In the genomic region with DNA sequence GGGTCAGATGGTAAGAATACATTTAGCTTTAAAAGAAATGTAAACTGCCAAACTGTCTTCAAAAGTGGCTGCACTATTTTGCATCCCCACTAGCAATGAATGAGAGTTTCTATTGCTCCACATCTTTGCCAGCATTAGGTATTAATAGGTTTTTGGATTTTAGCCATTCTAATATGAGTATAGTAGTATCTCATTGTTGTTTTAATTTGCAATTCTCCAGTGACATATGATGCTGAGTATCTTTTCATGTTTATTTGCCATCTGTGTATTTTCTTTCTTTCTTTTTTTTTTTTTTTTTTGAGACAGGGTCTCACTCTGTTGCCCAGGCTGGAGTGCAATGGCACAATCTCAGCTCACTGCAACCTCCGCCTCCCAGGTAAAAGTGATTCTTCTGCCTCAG, we compare ENCODE assay signal across 40 cellular contexts. TPM values are rescaled to one million over a fixed set of nuclear protein-coding genes. Genes with fewer than 3 reads are reported as not detected.
A peak's percentile ranks its signal among the peaks of the same experiment; 100 is the strongest.
DNase-seq lines count a peak whose midpoint lies in the region; ATAC-seq, FAIRE-seq and TF ChIP-seq lines count a peak whose summit lies in the region.
"Had no signal": no experiment of that assay in that cellular context is flagged by ENCODE, and none has a peak within 500 bp of the region (broad histone marks: within the 10 kb centered on the region; RNA-seq: fewer than 3 reads in every experiment).

No MANE protein-coding gene starts in this region.

- CTCF ChIA-PET in HCT116 (lab: Charles Lee) (no interaction called here), HEK293 (lab: Yijun Ruan, JAX) (interaction anchor here (0.7 kb wide), 2 partner anchors 137 to 176 kb away, joined by 3 to 7 read pairs; no protein-coding TSS in a partner anchor), K562 (lab: Yijun Ruan, JAX; ENCODE audit: low intra/inter-chr PET ratio) (no interaction called here)

- intact Hi-C loops in HCT116 (cut with micrococcal nuclease): no loop called here
- intact Hi-C loops in K562 (cut with micrococcal nuclease): no loop called here
- intact Hi-C loops in esophagus muscularis mucosa (cut with DNase I): no loop called here
- intact Hi-C loops in heart right ventricle (cut with DNase I): no loop called here
- intact Hi-C loops in psoas muscle (cut with DNase I): no loop called here

- RAD21 ChIA-PET in HCT116 (lab: Charles Lee; ENCODE audit: low non-redundant PET in 1 of 2, low total read pairs in 2 of 2, uncharacterized antibody in 2 of 2, unreplicated experiment in 2 of 2): no interaction called here

- 17% methylated on average over 1 of the region's 1 CpG for WGBS in K562 (ENCODE audit: insufficient coverage, low coverage, missing lambda C conversion rate)
- 95% methylated on average over 1 of the region's 1 CpG for WGBS in esophagus muscularis mucosa
- 100% methylated on average over 1 of the region's 1 CpG for WGBS in heart right ventricle, 2 donors
- WGBS in psoas muscle, 3 donors: 100% methylated on average over 1 of the region's 1 CpG

- H3K27ac ChIP-seq in HCT116 (ENCODE audit: low read depth, low read length) (no peak overlapping the region), HEK293 (ENCODE audit: extremely low read depth, low read depth, low read length) (no peak overlapping the region), K562 (ENCODE audit: extremely low read depth, low read depth, low read length) (no peak overlapping the region), esophagus muscularis mucosa (replicated peaks in 1 of 4) (no peak overlapping the region), heart right ventricle (no peak overlapping the region), psoas muscle (no peak overlapping the region)
- H3K27ac ChIP-seq: 22Rv1; A549; BLaER1; BLaER1 treated with 17β-estradiol and CSF1 and Interleukin-3, amounts not matched to agents 10 nM and 100 nM; C4-2B had no signal

- TF ChIP-seq RAD21 in HCT116 (IDR thresholded peaks at IDR 0.05; ENCODE audit: low read depth) (no peak), K562 (CRISPR knock-in tag; conservative IDR thresholded peaks at IDR 0.05 in 1 of 2, IDR thresholded peaks at IDR 0.05 in 1 of 2) (no peak)

- BruUV-seq in HCT116 (replicated peaks; lab: Mats Ljungman, UMichigan): no TSS peak
- no TSS peak for BruUV-seq in K562 (replicated peaks; lab: Mats Ljungman, UMichigan)

- no peak for ATAC-seq in HCT116
- ATAC-seq in K562: no peak
- ATAC-seq in heart right ventricle: no peak
- ATAC-seq in psoas muscle: no peak
- ATAC-seq in GM21367 (IDR thresholded peaks at IDR 0.05; ENCODE audit: unreplicated experiment): no peak
- no peak for ATAC-seq in naive thymus-derived CD8-positive, alpha-beta T cell
- ATAC-seq: A549; CD8-positive, alpha-beta T cell had no signal

- H3K4me1 ChIP-seq in HCT116 (ENCODE audit: control insufficient read depth in 1 of 2, insufficient read depth in 2 of 2, low read length in 2 of 2) (no peaks in the 10 kb centered on the region), HEK293 (ENCODE audit: control insufficient read depth, insufficient read depth, low read length) (peaks cover 10% of the 10 kb centered on the region), K562 (replicated peaks in 1 of 2; ENCODE audit: control insufficient read depth in 2 of 2, insufficient read depth in 2 of 2, low read length in 2 of 2) (no peaks in the 10 kb centered on the region), esophagus muscularis mucosa (peaks cover 0 to 4% (median 0%) of the 10 kb centered on the region in 4 donors), heart right ventricle (peaks cover 0 to 6% (median 0%) of the 10 kb centered on the region in 9 donors), psoas muscle (no peaks in the 10 kb centered on the region)
- H3K4me1 ChIP-seq: Caco-2 had no signal

- DNase-seq in HCT116 (ENCODE audit: low read depth, low spot score): no peak
- DNase-seq in K562 (ENCODE audit: extremely low read depth in 1 of 4, low spot score in 3 of 4): no peak
- DNase-seq in esophagus muscularis mucosa (ENCODE audit: extremely low spot score): peak; percentile 2
- DNase-seq in heart right ventricle: no peak
- DNase-seq in psoas muscle: no peak
- DNase-seq in naive thymus-derived CD8-positive, alpha-beta T cell: no peak
- DNase-seq: 8988T; ACHN; AML-193; BE2C; C1 segment of cervical spinal cord; Caco-2; Calu3; CD4-positive, alpha-beta memory T cell; CD4-positive, alpha-beta T cell; CD4-positive, CD25-positive, alpha-beta regulatory T cell; CD8-positive, alpha-beta memory T cell; CD8-positive, alpha-beta T cell; COR-L47; DMS 273 treated with DMSO at 0.1 percent for 48 hours; DMS153; DMS53; DMS79; DMS79 treated with DMSO at 0.1 percent for 48 hours; DND-41; EL had no signal

- peaks cover 0 to 10% (median 7%) of the 10 kb centered on the region in 3 donors for H3K36me3 Mint-ChIP-seq in naive thymus-derived CD8-positive, alpha-beta T cell
- H3K36me3 Mint-ChIP-seq: CD14-positive monocyte; CD4-positive, alpha-beta memory T cell; CD4-positive, CD25-positive, alpha-beta regulatory T cell; CD8-positive, alpha-beta T cell had no signal

- no peaks in the 10 kb centered on the region for H3K9me1 ChIP-seq in K562 (ENCODE audit: control insufficient read depth, insufficient read depth, low read length)

- POLR2A ChIA-PET in HCT116 (lab: Charles Lee): no interaction called here
- POLR2A ChIA-PET in HEK293 (lab: Yijun Ruan, JAX): interaction anchor here (0.6 to 0.7 kb wide), 2 partner anchors 162 to 197 kb away, joined by 3 to 5 read pairs; no protein-coding TSS in a partner anchor
- POLR2A ChIA-PET in K562 (lab: Yijun Ruan, JAX): no interaction called here
- POLR2A ChIA-PET in naive thymus-derived CD8-positive, alpha-beta T cell (lab: Charles Lee): no interaction called here

- TF ChIP-seq POLR2A in HCT116 (IDR thresholded peaks at IDR 0.05; ENCODE audit: borderline replicate concordance, extremely low read depth, insufficient read depth, insufficient read length): no peak
- no peak for TF ChIP-seq POLR2A in K562 (conservative IDR thresholded peaks at IDR 0.05)
- no peak for TF ChIP-seq POLR2A in esophagus muscularis mucosa (IDR thresholded peaks at IDR 0.05; ENCODE audit: low read depth)

- no peaks in the 10 kb centered on the region for H3K9me2 ChIP-seq in HCT116 (ENCODE audit: insufficient read depth)

- FAIRE-seq in K562 (lab: Jason Lieb, UNC): no peak
- FAIRE-seq: A204.1, D721Med had no signal

- H3K36me3 ChIP-seq in HCT116 (ENCODE audit: control insufficient read depth in 1 of 2, insufficient read depth in 2 of 2, low read length in 2 of 2): no peaks in the 10 kb centered on the region
- H3K36me3 ChIP-seq in HEK293 (ENCODE audit: control insufficient read depth in 2 of 2, insufficient read depth in 1 of 2, low read length in 2 of 2): no peaks in the 10 kb centered on the region
- H3K36me3 ChIP-seq in K562 (ENCODE audit: control insufficient read depth, insufficient read depth, low read length): no peaks in the 10 kb centered on the region
- H3K36me3 ChIP-seq in esophagus muscularis mucosa: no peaks in the 10 kb centered on the region
- H3K36me3 ChIP-seq in heart right ventricle: no peaks in the 10 kb centered on the region
- H3K36me3 ChIP-seq in psoas muscle (ENCODE audit: insufficient read depth in 1 of 2, low read depth in 1 of 2): no peaks in the 10 kb centered on the region
- H3K36me3 ChIP-seq: BE2C; BLaER1; BLaER1 treated with 17β-estradiol and CSF1 and Interleukin-3, amounts not matched to agents 10 nM and 100 nM had no signal

- H3K9ac ChIP-seq in HCT116 (ENCODE audit: low read length): no peak overlapping the region
- no peak overlapping the region for H3K9ac ChIP-seq in K562 (ENCODE audit: insufficient read depth in 1 of 2, low read depth in 2 of 2, low read length in 2 of 2)
- H3K9ac ChIP-seq: BLaER1; BLaER1 treated with 17β-estradiol and CSF1 and Interleukin-3, amounts not matched to agents 10 nM and 100 nM had no signal

- no peaks in the 10 kb centered on the region for H4K20me1 ChIP-seq in HCT116 (ENCODE audit: insufficient read depth)
- no peaks in the 10 kb centered on the region for H4K20me1 ChIP-seq in K562 (replicated peaks; ENCODE audit: control insufficient read depth, insufficient read depth, low read length)
- H4K20me1 ChIP-seq: BLaER1; BLaER1 treated with 17β-estradiol and CSF1 and Interleukin-3, amounts not matched to agents 10 nM and 100 nM had no signal

- no peaks in the 10 kb centered on the region for H3K9me3 ChIP-seq in HCT116 (ENCODE audit: control insufficient read depth in 1 of 2, insufficient read depth in 1 of 2, low read depth in 1 of 2, low read length in 2 of 2)
- no peaks in the 10 kb centered on the region for H3K9me3 ChIP-seq in HEK293 (ENCODE audit: control insufficient read depth, insufficient read depth, low read depth, low read length)
- H3K9me3 ChIP-seq in K562 (replicated peaks; ENCODE audit: control insufficient read depth, insufficient read depth, low read depth, low read length): no peaks in the 10 kb centered on the region
- H3K9me3 ChIP-seq in esophagus muscularis mucosa: no peaks in the 10 kb centered on the region
- H3K9me3 ChIP-seq in heart right ventricle: peaks cover 0 to 1% (median 0%) of the 10 kb centered on the region in 11 donors
- no peaks in the 10 kb centered on the region for H3K9me3 ChIP-seq in psoas muscle
- H3K9me3 ChIP-seq: A549, BE2C, BLaER1, Caco-2 had no signal

- H3K4me3 ChIP-seq in HCT116 (replicated peaks in 1 of 2; ENCODE audit: low read depth in 1 of 2, low read length in 2 of 2): no peak overlapping the region
- no peak overlapping the region for H3K4me3 ChIP-seq in HEK293 (ENCODE audit: low read depth, low read length)
- H3K4me3 ChIP-seq in K562: no peak overlapping the region
- H3K4me3 ChIP-seq in esophagus muscularis mucosa: no peak overlapping the region
- no peak overlapping the region for H3K4me3 ChIP-seq in heart right ventricle
- H3K4me3 ChIP-seq in psoas muscle: no peak overlapping the region
- H3K4me3 ChIP-seq: A549; BLaER1; BLaER1 treated with 17β-estradiol and CSF1 and Interleukin-3, amounts not matched to agents 10 nM and 100 nM had no signal

- peaks cover 0 to 8% (median 2%) of the 10 kb centered on the region in 9 donors for H3K9me3 Mint-ChIP-seq in naive thymus-derived CD8-positive, alpha-beta T cell
- H3K9me3 Mint-ChIP-seq: CD4-positive, alpha-beta T cell; CD8-positive, alpha-beta T cell had no signal

- H2AFZ ChIP-seq in HCT116 (ENCODE audit: low read depth, low read length, poor library complexity, severe bottlenecking) (peak overlapping the region; percentile 52), K562 (ENCODE audit: low read depth, low read length) (no peak overlapping the region)

- TF ChIP-seq CTCF in HCT116 (IDR thresholded peaks at IDR 0.05 in 2 of 3, conservative IDR thresholded peaks at IDR 0.05 in 1 of 3; ENCODE audit: borderline replicate concordance in 1 of 3, insufficient read depth in 1 of 3, low read depth in 2 of 3, low read length in 2 of 3) (no peak), HEK293 (tag by site-specific recombination; IDR thresholded peaks at IDR 0.05) (no peak), K562 (IDR thresholded peaks at IDR 0.05 in 2 of 3, conservative IDR thresholded peaks at IDR 0.05 in 1 of 3; ENCODE audit: insufficient read depth in 2 of 3, low read depth in 1 of 3, low read length in 3 of 3) (no peak), esophagus muscularis mucosa (IDR thresholded peaks at IDR 0.05) (no peak), heart right ventricle (IDR thresholded peaks at IDR 0.05) (no peak), psoas muscle (IDR thresholded peaks at IDR 0.05) (no peak)

- H3K4me2 ChIP-seq in HCT116 (ENCODE audit: low read length) (no peak overlapping the region), K562 (ENCODE audit: insufficient read depth, low read length) (no peak overlapping the region)
- H3K4me2 ChIP-seq: A549; BLaER1; BLaER1 treated with 17β-estradiol and CSF1 and Interleukin-3, amounts not matched to agents 10 nM and 100 nM had no signal

- H3K27me3 ChIP-seq in HCT116 (ENCODE audit: insufficient read depth, low read length) (no peaks in the 10 kb centered on the region), K562 (ENCODE audit: control insufficient read depth in 2 of 2, insufficient read depth in 2 of 2, low read length in 2 of 2) (peaks cover 5 to 8% of the 10 kb centered on the region in 2 experiments), esophagus muscularis mucosa (peaks cover 0 to 3% (median 0%) of the 10 kb centered on the region in 4 donors), heart right ventricle (peaks cover 0 to 6% (median 0%) of the 10 kb centered on the region in 7 donors), psoas muscle (ENCODE audit: insufficient read depth in 3 of 3, low read length in 2 of 3) (no peaks in the 10 kb centered on the region)
- H3K27me3 ChIP-seq: BE2C; BLaER1; BLaER1 treated with 17β-estradiol and CSF1 and Interleukin-3, amounts not matched to agents 10 nM and 100 nM had no signal

- in situ Hi-C loops in K562 (cut with MboI): no loop called here

- TF ChIP-seq EP300 in K562 (IDR thresholded peaks at IDR 0.05; ENCODE audit: low read length) (no peak), esophagus muscularis mucosa (IDR thresholded peaks at IDR 0.05) (no peak)

- no peak overlapping the region for H3K4me3 Mint-ChIP-seq in naive thymus-derived CD8-positive, alpha-beta T cell
- H3K4me3 Mint-ChIP-seq: B cell; CD14-positive monocyte; CD4-positive, alpha-beta memory T cell; CD4-positive, alpha-beta T cell; CD4-positive, CD25-positive, alpha-beta regulatory T cell; CD8-positive, alpha-beta memory T cell; CD8-positive, alpha-beta T cell had no signal

- H3K27me3 Mint-ChIP-seq in naive thymus-derived CD8-positive, alpha-beta T cell: peaks cover 4 to 9% (median 7%) of the 10 kb centered on the region in 5 donors

- H3K79me2 ChIP-seq in HCT116 (ENCODE audit: insufficient read depth, low read length): no peaks in the 10 kb centered on the region
- no peaks in the 10 kb centered on the region for H3K79me2 ChIP-seq in K562 (ENCODE audit: control insufficient read depth, insufficient read depth, low read length)

- peaks cover 2 to 7% (median 4%) of the 10 kb centered on the region in 4 donors for H3K4me1 Mint-ChIP-seq in naive thymus-derived CD8-positive, alpha-beta T cell
- H3K4me1 Mint-ChIP-seq: B cell had no signal

- H3K27ac Mint-ChIP-seq in naive thymus-derived CD8-positive, alpha-beta T cell: no peak overlapping the region
- H3K27ac Mint-ChIP-seq: B cell; CD14-positive monocyte; CD4-positive, alpha-beta memory T cell; CD4-positive, alpha-beta T cell; CD4-positive, CD25-positive, alpha-beta regulatory T cell; CD8-positive, alpha-beta memory T cell; CD8-positive, alpha-beta T cell had no signal

RNA-seq across cellular contexts. Expression of a gene that starts 24.3 kb away (rescaled TPM):
- not detected for total RNA-seq in HCT116 (2021; ENCODE audit: unreplicated experiment)
- polyA plus RNA-seq in HCT116 (2012): 0.06 and 0.13 TPM in 2 replicates
- not detected in 2 replicates for total RNA-seq in K562 (2011; cell fraction: chromatin; rRNA removed; ENCODE audit: low replicate concordance)
- not detected in 2 replicates for total RNA-seq in K562 (2011; cell fraction: nucleolus; rRNA removed)
- total RNA-seq in K562 (2011; cell fraction: nucleoplasm; rRNA removed): not detected in 2 replicates
- not detected in 2 replicates for total RNA-seq in K562 (2014; rRNA removed)
- total RNA-seq in K562 (2014; rRNA removed; fragmentation: Illumina TruSeq; extraction: Trizol): not detected in 2 replicates
- not detected in 2 replicates for total RNA-seq in K562 (2015; rRNA removed; fragmentation: Illumina TruSeq; extraction: Trizol)
- total RNA-seq in K562 (2021): not detected in 2 replicates
- not detected in 2 replicates for polyA plus RNA-seq in K562 (2011; rRNA removed)
- not detected in 2 replicates for polyA plus RNA-seq in K562 (2011; cell fraction: cytosol; rRNA removed)
- not detected in 2 replicates for polyA plus RNA-seq in K562 (2011; cell fraction: nucleus; rRNA removed)
- not detected in 2 replicates for polyA plus RNA-seq in K562 (2012)
- polyA plus RNA-seq in K562 (2014; fragmentation: Illumina TruSeq; extraction: Trizol): not detected in 2 replicates
- not detected for polyA plus RNA-seq in K562 (2014; fragmentation: Nextera tagmentation; extraction: Ambion mirVana)
- polyA plus RNA-seq in K562 (2014; rRNA removed): not detected in 2 replicates
- polyA minus RNA-seq in K562 (2011; rRNA and poly(A)+ RNA removed): not detected in 2 replicates
- polyA minus RNA-seq in K562 (2011; cell fraction: cytosol; rRNA and poly(A)+ RNA removed): not detected in 2 replicates
- not detected in 2 replicates for polyA minus RNA-seq in K562 (2011; cell fraction: nucleus; rRNA and poly(A)+ RNA removed)
- under 1 TPM in 3 of 4 donors, not detected in 1; 0.33 to 0.52 (median 0.42) TPM for total RNA-seq in esophagus muscularis mucosa
- not detected for total RNA-seq in heart right ventricle
- polyA plus RNA-seq in heart right ventricle: under 1 TPM in 1 of 2 donors, not detected in 1; 0.04 TPM
- not detected for total RNA-seq in psoas muscle
- polyA plus RNA-seq in psoas muscle: under 1 TPM in 1 of 3 donors, not detected in 2; 0.01 TPM
- under 1 TPM; 0.42 to 0.69 TPM for total RNA-seq in naive thymus-derived CD8-positive, alpha-beta T cell
- 1 to 10 TPM in 2 of 3 donors, under 1 TPM in 1; 0.64 to 1.7 (median 1.3) TPM for polyA plus RNA-seq in naive thymus-derived CD8-positive, alpha-beta T cell
- total RNA-seq: A172; A673; B cell; Caco-2; Calu3; CD4-positive, alpha-beta T cell; CD4-positive, CD25-positive, alpha-beta regulatory T cell; CD8-positive, alpha-beta memory T cell; CD8-positive, alpha-beta T cell; Daoy had no signal
- polyA plus RNA-seq: CD14-positive monocyte had no signal
